Comparison of ENCODE assay signal across 24 cellular contexts in the genomic region with DNA sequence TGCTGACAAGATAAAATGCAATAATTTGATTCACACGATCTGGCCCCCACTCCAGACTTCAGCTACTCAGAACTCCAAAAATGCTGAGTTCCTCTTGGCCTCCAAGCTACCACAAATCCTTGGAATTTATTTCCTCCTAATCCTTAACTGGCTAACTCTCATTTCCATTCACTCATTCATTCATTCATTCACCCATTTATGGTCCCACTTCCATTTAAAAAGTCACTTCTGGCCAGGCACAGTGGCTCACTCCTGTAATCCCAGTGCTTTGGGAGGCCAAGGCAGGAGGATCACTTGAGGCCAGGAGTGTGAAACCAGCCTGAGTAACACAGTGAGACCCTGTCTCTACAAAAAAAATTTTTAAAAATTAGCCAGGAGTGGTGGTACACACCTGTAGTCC. TPM values are rescaled to one million over a fixed set of nuclear protein-coding genes. Genes with fewer than 3 reads are reported as not detected.
DNase-seq lines count a peak whose midpoint lies in the region; ATAC-seq, FAIRE-seq and TF ChIP-seq lines count a peak whose summit lies in the region.
"Had no signal": no experiment of that assay in that cellular context is flagged by ENCODE, and none has a peak within 500 bp of the region (broad histone marks: within the 10 kb centered on the region; RNA-seq: fewer than 3 reads in every experiment).

No MANE protein-coding gene starts in this region.

- in situ Hi-C loops in K562 (cut with MboI), result no loop called here

- H3K27me3 ChIP-seq in H9 (ENCODE audit: insufficient read depth, low read length) (no peaks in the 10 kb centered on the region), K562 (ENCODE audit: control insufficient read depth in 2 of 2, insufficient read depth in 2 of 2, low read length in 2 of 2) (no peaks in the 10 kb centered on the region), MG63 (no peaks in the 10 kb centered on the region)
- H3K27me3 ChIP-seq: neutrophil had no signal

- H3K36me3 Mint-ChIP-seq in activated CD4-positive, alpha-beta T cell treated with anti-CD3 and anti-CD28 coated beads, Interleukin-2, amount 10 ng/mL, durations not matched to agents 24 days and 14 days (ENCODE audit: low read depth), result peaks cover 45% of the 10 kb centered on the region
- H3K36me3 Mint-ChIP-seq in H9 (ENCODE audit: insufficient read depth in 1 of 3, low read depth in 3 of 3) (peaks cover 4 to 10% (median 7%) of the 10 kb centered on the region in 3 experiments; a peak in 6 of 7 replicates), nephron (ENCODE audit: low read depth) (peaks cover 21% of the 10 kb centered on the region)

- H3K4me3 ChIP-seq in K562, result no peak overlapping the region
- no peak overlapping the region for H3K4me3 ChIP-seq in MG63
- H3K4me3 ChIP-seq: psoas muscle had no signal

- no peak overlapping the region for H3K56ac ChIP-seq in H9 (ENCODE audit: insufficient read length, low read depth, low read length)

- H2AFZ ChIP-seq in H9 (ENCODE audit: low read length) (no peak overlapping the region), K562 (ENCODE audit: low read depth, low read length) (no peak overlapping the region)

- H3K27ac ChIP-seq in H9 (ENCODE audit: insufficient read length, low read depth, low read length) (no peak overlapping the region), K562 (ENCODE audit: extremely low read depth, low read depth, low read length) (no peak overlapping the region)
- H3K27ac ChIP-seq: neutrophil, RWPE1, WERI-Rb-1 had no signal

- no peak overlapping the region for H2BK15ac ChIP-seq in H9 (ENCODE audit: low read depth, low read length)

- H3K14ac ChIP-seq in H9 (ENCODE audit: insufficient read depth, low read length), result no peak overlapping the region

- WGBS in H9 (ENCODE audit: extremely low coverage, insufficient read length, low lambda C conversion rate), result no CpG with 5 or more reads among the region's 1 CpG
- 29% methylated on average over 1 of the region's 1 CpG for whole genome bisulfite sequencing in K562 (ENCODE audit: insufficient coverage, low coverage, missing lambda C conversion rate)

- H3K9me3 Mint-ChIP-seq in activated CD4-positive, alpha-beta T cell treated with anti-CD3 and anti-CD28 coated beads, Interleukin-2, amount 10 ng/mL, durations not matched to agents 24 days and 14 days, result no peaks in the 10 kb centered on the region
- no peaks in the 10 kb centered on the region for H3K9me3 Mint-ChIP-seq in H9
- H3K9me3 Mint-ChIP-seq in nephron, result no peaks in the 10 kb centered on the region

- no peak overlapping the region for H2AK5ac ChIP-seq in H9 (ENCODE audit: insufficient read length, low read length)

- no TSS peak for BruUV-seq in K562 (replicated peaks; lab: Mats Ljungman, UMichigan)

- TF ChIP-seq POLR2A in K562 (conservative IDR thresholded peaks at IDR 0.05), result no peak

- no peak overlapping the region for H2BK5ac ChIP-seq in H9 (ENCODE audit: insufficient read length, low read length)

- H3K18ac ChIP-seq in H9 (ENCODE audit: insufficient read length, low read depth, low read length), result no peak overlapping the region

- no peak overlapping the region for H3K23ac ChIP-seq in H9 (ENCODE audit: insufficient read length, low read depth, low read length)

- H3K4me3 Mint-ChIP-seq in activated CD4-positive, alpha-beta T cell treated with anti-CD3 and anti-CD28 coated beads, Interleukin-2, amount 10 ng/mL, durations not matched to agents 24 days and 14 days, result no peak overlapping the region
- H3K4me3 Mint-ChIP-seq in H9 (no peak overlapping the region), nephron (no peak overlapping the region)

- no peak overlapping the region for H4K5ac ChIP-seq in H9 (ENCODE audit: insufficient read length, low read depth, low read length)

- no peak overlapping the region for H2BK20ac ChIP-seq in H9 (ENCODE audit: low read depth, low read length, poor library complexity, severe bottlenecking)

- FAIRE-seq in K562 (lab: Jason Lieb, UNC), result no peak
- FAIRE-seq: islet of Langerhans had no signal

- no peak overlapping the region for H2BK120ac ChIP-seq in H9 (ENCODE audit: low read depth, low read length, poor library complexity, severe bottlenecking)

- TF ChIP-seq EP300 in K562 (IDR thresholded peaks at IDR 0.05; ENCODE audit: low read length), result no peak

- H3K9me3 ChIP-seq in H9 (ENCODE audit: control insufficient read depth, low read depth, low read length), result no peaks in the 10 kb centered on the region
- no peaks in the 10 kb centered on the region for H3K9me3 ChIP-seq in K562 (replicated peaks; ENCODE audit: control insufficient read depth, insufficient read depth, low read depth, low read length)
- no peaks in the 10 kb centered on the region for H3K9me3 ChIP-seq in MG63
- H3K9me3 ChIP-seq: neutrophil, psoas muscle had no signal

- H3K4me1 ChIP-seq in H9 (ENCODE audit: insufficient read depth, low read length) (no peaks in the 10 kb centered on the region), K562 (replicated peaks in 1 of 2; ENCODE audit: control insufficient read depth in 2 of 2, insufficient read depth in 2 of 2, low read length in 2 of 2) (peaks cover 0 to 8% of the 10 kb centered on the region in 2 experiments; a peak in 2 of 5 replicates)

- H3K79me1 ChIP-seq in H9 (ENCODE audit: insufficient read depth, low read depth, low read length, poor library complexity, severe bottlenecking), result peaks cover 17% of the 10 kb centered on the region

- TF ChIP-seq CTCF in H9 (conservative IDR thresholded peaks at IDR 0.05), result no peak
- no peak for TF ChIP-seq CTCF in K562 (IDR thresholded peaks at IDR 0.05 in 2 of 3, conservative IDR thresholded peaks at IDR 0.05 in 1 of 3; ENCODE audit: insufficient read depth in 2 of 3, low read depth in 1 of 3, low read length in 3 of 3)
- no peak for TF ChIP-seq CTCF in nephron (IDR thresholded peaks at IDR 0.05; ENCODE audit: unreplicated experiment in 3 of 3)

- POLR2A ChIA-PET in K562 (lab: Yijun Ruan, JAX), result interaction anchor here (0.7 to 1.7 kb wide), 4 partner anchors 11 to 116 kb away, joined by 3 to 10 read pairs (median 6); partner anchors contain the start of gene SOS1

- no peaks in the 10 kb centered on the region for H3K9me1 ChIP-seq in K562 (ENCODE audit: control insufficient read depth, insufficient read depth, low read length)

- H3K4me1 Mint-ChIP-seq in activated CD4-positive, alpha-beta T cell treated with anti-CD3 and anti-CD28 coated beads, Interleukin-2, amount 10 ng/mL, durations not matched to agents 24 days and 14 days, result peaks cover 50% of the 10 kb centered on the region
- H3K4me1 Mint-ChIP-seq in H9 (peaks cover 39 to 43% of the 10 kb centered on the region in 2 experiments), nephron (peaks cover 27% of the 10 kb centered on the region)

- H3K27me3 Mint-ChIP-seq in activated CD4-positive, alpha-beta T cell treated with anti-CD3 and anti-CD28 coated beads, Interleukin-2, amount 10 ng/mL, durations not matched to agents 24 days and 14 days, result no peaks in the 10 kb centered on the region
- H3K27me3 Mint-ChIP-seq in H9 (ENCODE audit: low read depth), result no peaks in the 10 kb centered on the region
- H3K27me3 Mint-ChIP-seq in nephron (ENCODE audit: low read depth), result no peaks in the 10 kb centered on the region

- peaks cover 17% of the 10 kb centered on the region; the same call in 2 of the 3 replicates for H3K36me3 ChIP-seq in K562 (ENCODE audit: control insufficient read depth, insufficient read depth, low read length)
- H3K36me3 ChIP-seq in MG63, result 0 out of 2 replicates have a peak, but pooled peaks cover 2% of the 10 kb centered on the region
- H3K36me3 ChIP-seq: WERI-Rb-1 had no signal

- H3K27ac Mint-ChIP-seq in activated CD4-positive, alpha-beta T cell treated with anti-CD3 and anti-CD28 coated beads, Interleukin-2, amount 10 ng/mL, durations not matched to agents 24 days and 14 days, result peak overlapping the region; percentile 71
- H3K27ac Mint-ChIP-seq in H9, result peak overlapping the region in 2 of 3 experiments; percentile 10 to 37; a peak in 3 of 7 replicates
- H3K27ac Mint-ChIP-seq in nephron, result peak overlapping the region; percentile 1 to 42 (median 15)

- H3K23me2 ChIP-seq in H9 (ENCODE audit: insufficient read length, low read depth, low read length, poor library complexity, severe bottlenecking), result no peaks in the 10 kb centered on the region

- CTCF ChIA-PET in K562 (lab: Yijun Ruan, JAX; ENCODE audit: low intra/inter-chr PET ratio), result no interaction called here

- no peak overlapping the region for H3T11ph ChIP-seq in H9 (ENCODE audit: low read length)

- no peak overlapping the region for H2BK12ac ChIP-seq in H9 (ENCODE audit: insufficient read length, low read depth, low read length)

- H4K20me1 ChIP-seq in H9 (ENCODE audit: control insufficient read depth, insufficient read depth, insufficient read length) (no peaks in the 10 kb centered on the region), K562 (replicated peaks; ENCODE audit: control insufficient read depth, insufficient read depth, low read length) (peaks cover 11% of the 10 kb centered on the region)

- intact Hi-C loops in activated CD4-positive, alpha-beta T cell treated with anti-CD3 and anti-CD28 coated beads, Interleukin-2, amount 10 ng/mL, durations not matched to agents 24 days and 14 days (cut with micrococcal nuclease), result no loop called here
- intact Hi-C loops in K562 (cut with micrococcal nuclease), result no loop called here

- H3K79me2 ChIP-seq in H9 (ENCODE audit: insufficient read depth, low read length) (peaks cover 11% of the 10 kb centered on the region; the same call in 1 of the 2 replicates), K562 (ENCODE audit: control insufficient read depth, insufficient read depth, low read length) (peaks cover 91% of the 10 kb centered on the region)

- H3K4me2 ChIP-seq in H9 (ENCODE audit: insufficient read depth, insufficient read length, low read length), result no peak overlapping the region
- H3K4me2 ChIP-seq in K562 (ENCODE audit: insufficient read depth, low read length), result no peak overlapping the region

- no peak for DNase-seq in activated CD4-positive, alpha-beta T cell treated with anti-CD3 and anti-CD28 coated beads, Interleukin-2, amount 10 ng/mL, durations not matched to agents 24 days and 14 days
- no peak for DNase-seq in activated CD4-positive, alpha-beta T cell treated with anti-CD3 and anti-CD28 coated beads for 1 hour
- DNase-seq in H9 (no peak), K562 (ENCODE audit: extremely low read depth in 1 of 4, low spot score in 3 of 4) (no peak), MG63 (no peak)
- DNase-seq in stimulated activated CD4-positive, alpha-beta T cell treated with anti-CD3 and anti-CD28 coated beads, Interleukin-4, amount 100 ng/mL, for 24 hours, result no peak
- DNase-seq: activated CD4-positive, alpha-beta T cell treated with anti-CD3 and anti-CD28 coated beads, Interleukin-2, amount 50 U/mL, for 48 hours; activated naive CD4-positive, alpha-beta T cell; activated T-cell treated with anti-CD3 and anti-CD28 coated beads, Interleukin-2, amount 50 U/mL, for 1 hour; anterior cingulate cortex; caudate nucleus; dermis blood vessel endothelial cell; GOT3; left ventricle myocardium superior; NCI-H187 treated with DMSO at 0.1 percent for 48 hours; NCI-H748 treated with DMSO at 0.1 percent for 48 hours; psoas muscle; stimulated activated CD8-positive, alpha-beta memory T cell treated with anti-CD3 and anti-CD28 coated beads, Interleukin-4, amount 100 ng/mL, for 48 hours had no signal

- no peak for TF ChIP-seq RAD21 in K562 (CRISPR knock-in tag; conservative IDR thresholded peaks at IDR 0.05 in 1 of 2, IDR thresholded peaks at IDR 0.05 in 1 of 2)

- H4K8ac ChIP-seq in H9 (replicated peaks; ENCODE audit: insufficient read length, low read depth, low read length), result no peak overlapping the region

- no peak overlapping the region for H3K4ac ChIP-seq in H9 (ENCODE audit: low read depth, low read length)

- H3K9ac ChIP-seq in H9 (ENCODE audit: extremely low read depth, insufficient read length, low read length) (no peak overlapping the region), K562 (ENCODE audit: insufficient read depth in 1 of 2, low read depth in 2 of 2, low read length in 2 of 2) (no peak overlapping the region)

- ATAC-seq in K562 (no peak), GM19395 (IDR thresholded peaks at IDR 0.05; ENCODE audit: unreplicated experiment) (no peak)
- ATAC-seq: left ventricle myocardium superior had no signal

- H4K91ac ChIP-seq in H9 (ENCODE audit: insufficient read length, low read depth, low read length), result no peak overlapping the region

RNA-seq across cellular contexts. Expression of gene SOS1, which starts 12.5 kb away (rescaled TPM):
- 66.1 and 74.5 TPM in 2 replicates for total RNA-seq in activated CD4-positive, alpha-beta T cell treated with anti-CD3 and anti-CD28 coated beads, Interleukin-2, amount 10 ng/mL, durations not matched to agents 24 days and 14 days
- total RNA-seq in H9 (2021), result 31.1 and 35.8 TPM in 2 replicates
- 26.1 and 163 TPM in 2 replicates for total RNA-seq in K562 (2011; cell fraction: chromatin; rRNA removed; ENCODE audit: low replicate concordance)
- total RNA-seq in K562 (2011; cell fraction: nucleolus; rRNA removed), result 8.8 and 15.8 TPM in 2 replicates
- 38.1 and 53.0 TPM in 2 replicates for total RNA-seq in K562 (2011; cell fraction: nucleoplasm; rRNA removed)
- total RNA-seq in K562 (2014; rRNA removed), result 6.3 and 7.6 TPM in 2 replicates
- total RNA-seq in K562 (2014; rRNA removed; fragmentation: Illumina TruSeq; extraction: Trizol), result 16.3 and 17.9 TPM in 2 replicates
- 20.1 and 21.6 TPM in 2 replicates for total RNA-seq in K562 (2015; rRNA removed; fragmentation: Illumina TruSeq; extraction: Trizol)
- total RNA-seq in K562 (2021), result 23.1 and 23.8 TPM in 2 replicates
- polyA plus RNA-seq in K562 (2011; rRNA removed), result 27.1 and 27.9 TPM in 2 replicates
- polyA plus RNA-seq in K562 (2011; cell fraction: cytosol; rRNA removed), result 16.0 and 30.7 TPM in 2 replicates
- 61.3 and 78.0 TPM in 2 replicates for polyA plus RNA-seq in K562 (2011; cell fraction: nucleus; rRNA removed)
- polyA plus RNA-seq in K562 (2012), result 13.2 and 16.3 TPM in 2 replicates
- polyA plus RNA-seq in K562 (2014; fragmentation: Illumina TruSeq; extraction: Trizol), result 24.5 and 26.8 TPM in 2 replicates
- 1 to 10 TPM; 2.5 to 4.0 TPM for polyA plus RNA-seq in K562 (2014; fragmentation: Nextera tagmentation; extraction: Ambion mirVana)
- 10.9 and 12.1 TPM in 2 replicates for polyA plus RNA-seq in K562 (2014; rRNA removed)
- polyA minus RNA-seq in K562 (2011; rRNA and poly(A)+ RNA removed), result 80.6 and 96.0 TPM in 2 replicates
- 15.1 and 17.0 TPM in 2 replicates for polyA minus RNA-seq in K562 (2011; cell fraction: cytosol; rRNA and poly(A)+ RNA removed)
- polyA minus RNA-seq in K562 (2011; cell fraction: nucleus; rRNA and poly(A)+ RNA removed), result 52.2 and 93.1 TPM in 2 replicates
- total RNA-seq in MG63 (2014; rRNA removed; shearing (Covaris generic); ENCODE audit: low replicate concordance), result 4.9 and 9.2 TPM in 2 replicates

Comparison
In these comparisons a context has a peak if more than half of its experiments do, and no peak if none do; other contexts are left out.
1. H3K27ac Mint-ChIP-seq: peak in every context shown above with its lines; median percentile 71 in activated CD4-positive, alpha-beta T cell treated with anti-CD3 and anti-CD28 coated beads, Interleukin-2, amount 10 ng/mL, durations not matched to agents 24 days and 14 days; 24 in H9; 15 in nephron.